Comparison of ENCODE assay signal across 1 cellular context in the genomic region with DNA sequence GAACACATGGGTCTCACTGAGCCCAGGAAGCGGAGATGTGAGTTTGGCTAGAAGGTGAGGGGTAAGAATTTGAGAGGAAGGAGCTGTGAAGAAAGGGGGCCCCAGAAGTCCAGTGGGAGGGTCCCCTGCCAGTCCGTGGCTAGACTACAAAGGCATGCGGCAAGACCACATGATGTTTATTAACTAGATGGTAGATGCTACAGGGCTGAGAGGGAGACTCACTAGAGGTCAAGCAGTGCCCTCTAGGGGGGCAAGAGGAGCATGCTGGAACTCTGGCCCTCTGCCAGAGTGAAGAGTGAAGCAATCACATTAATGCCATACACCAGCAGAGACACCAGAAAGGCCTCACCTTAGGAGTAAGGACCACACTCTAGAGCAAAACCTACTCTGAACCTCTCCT.
A peak's percentile ranks its signal among the peaks of the same experiment; 100 is the strongest.
TF ChIP-seq lines count a peak whose summit lies in the region.

No MANE protein-coding gene starts in this region.

TF ChIP-seq in K562, 482 proteins besides CTCF, POLR2A, EP300 and RAD21 (continued from another document and continues in another):
- TF ChIP-seq, protein P1, sequence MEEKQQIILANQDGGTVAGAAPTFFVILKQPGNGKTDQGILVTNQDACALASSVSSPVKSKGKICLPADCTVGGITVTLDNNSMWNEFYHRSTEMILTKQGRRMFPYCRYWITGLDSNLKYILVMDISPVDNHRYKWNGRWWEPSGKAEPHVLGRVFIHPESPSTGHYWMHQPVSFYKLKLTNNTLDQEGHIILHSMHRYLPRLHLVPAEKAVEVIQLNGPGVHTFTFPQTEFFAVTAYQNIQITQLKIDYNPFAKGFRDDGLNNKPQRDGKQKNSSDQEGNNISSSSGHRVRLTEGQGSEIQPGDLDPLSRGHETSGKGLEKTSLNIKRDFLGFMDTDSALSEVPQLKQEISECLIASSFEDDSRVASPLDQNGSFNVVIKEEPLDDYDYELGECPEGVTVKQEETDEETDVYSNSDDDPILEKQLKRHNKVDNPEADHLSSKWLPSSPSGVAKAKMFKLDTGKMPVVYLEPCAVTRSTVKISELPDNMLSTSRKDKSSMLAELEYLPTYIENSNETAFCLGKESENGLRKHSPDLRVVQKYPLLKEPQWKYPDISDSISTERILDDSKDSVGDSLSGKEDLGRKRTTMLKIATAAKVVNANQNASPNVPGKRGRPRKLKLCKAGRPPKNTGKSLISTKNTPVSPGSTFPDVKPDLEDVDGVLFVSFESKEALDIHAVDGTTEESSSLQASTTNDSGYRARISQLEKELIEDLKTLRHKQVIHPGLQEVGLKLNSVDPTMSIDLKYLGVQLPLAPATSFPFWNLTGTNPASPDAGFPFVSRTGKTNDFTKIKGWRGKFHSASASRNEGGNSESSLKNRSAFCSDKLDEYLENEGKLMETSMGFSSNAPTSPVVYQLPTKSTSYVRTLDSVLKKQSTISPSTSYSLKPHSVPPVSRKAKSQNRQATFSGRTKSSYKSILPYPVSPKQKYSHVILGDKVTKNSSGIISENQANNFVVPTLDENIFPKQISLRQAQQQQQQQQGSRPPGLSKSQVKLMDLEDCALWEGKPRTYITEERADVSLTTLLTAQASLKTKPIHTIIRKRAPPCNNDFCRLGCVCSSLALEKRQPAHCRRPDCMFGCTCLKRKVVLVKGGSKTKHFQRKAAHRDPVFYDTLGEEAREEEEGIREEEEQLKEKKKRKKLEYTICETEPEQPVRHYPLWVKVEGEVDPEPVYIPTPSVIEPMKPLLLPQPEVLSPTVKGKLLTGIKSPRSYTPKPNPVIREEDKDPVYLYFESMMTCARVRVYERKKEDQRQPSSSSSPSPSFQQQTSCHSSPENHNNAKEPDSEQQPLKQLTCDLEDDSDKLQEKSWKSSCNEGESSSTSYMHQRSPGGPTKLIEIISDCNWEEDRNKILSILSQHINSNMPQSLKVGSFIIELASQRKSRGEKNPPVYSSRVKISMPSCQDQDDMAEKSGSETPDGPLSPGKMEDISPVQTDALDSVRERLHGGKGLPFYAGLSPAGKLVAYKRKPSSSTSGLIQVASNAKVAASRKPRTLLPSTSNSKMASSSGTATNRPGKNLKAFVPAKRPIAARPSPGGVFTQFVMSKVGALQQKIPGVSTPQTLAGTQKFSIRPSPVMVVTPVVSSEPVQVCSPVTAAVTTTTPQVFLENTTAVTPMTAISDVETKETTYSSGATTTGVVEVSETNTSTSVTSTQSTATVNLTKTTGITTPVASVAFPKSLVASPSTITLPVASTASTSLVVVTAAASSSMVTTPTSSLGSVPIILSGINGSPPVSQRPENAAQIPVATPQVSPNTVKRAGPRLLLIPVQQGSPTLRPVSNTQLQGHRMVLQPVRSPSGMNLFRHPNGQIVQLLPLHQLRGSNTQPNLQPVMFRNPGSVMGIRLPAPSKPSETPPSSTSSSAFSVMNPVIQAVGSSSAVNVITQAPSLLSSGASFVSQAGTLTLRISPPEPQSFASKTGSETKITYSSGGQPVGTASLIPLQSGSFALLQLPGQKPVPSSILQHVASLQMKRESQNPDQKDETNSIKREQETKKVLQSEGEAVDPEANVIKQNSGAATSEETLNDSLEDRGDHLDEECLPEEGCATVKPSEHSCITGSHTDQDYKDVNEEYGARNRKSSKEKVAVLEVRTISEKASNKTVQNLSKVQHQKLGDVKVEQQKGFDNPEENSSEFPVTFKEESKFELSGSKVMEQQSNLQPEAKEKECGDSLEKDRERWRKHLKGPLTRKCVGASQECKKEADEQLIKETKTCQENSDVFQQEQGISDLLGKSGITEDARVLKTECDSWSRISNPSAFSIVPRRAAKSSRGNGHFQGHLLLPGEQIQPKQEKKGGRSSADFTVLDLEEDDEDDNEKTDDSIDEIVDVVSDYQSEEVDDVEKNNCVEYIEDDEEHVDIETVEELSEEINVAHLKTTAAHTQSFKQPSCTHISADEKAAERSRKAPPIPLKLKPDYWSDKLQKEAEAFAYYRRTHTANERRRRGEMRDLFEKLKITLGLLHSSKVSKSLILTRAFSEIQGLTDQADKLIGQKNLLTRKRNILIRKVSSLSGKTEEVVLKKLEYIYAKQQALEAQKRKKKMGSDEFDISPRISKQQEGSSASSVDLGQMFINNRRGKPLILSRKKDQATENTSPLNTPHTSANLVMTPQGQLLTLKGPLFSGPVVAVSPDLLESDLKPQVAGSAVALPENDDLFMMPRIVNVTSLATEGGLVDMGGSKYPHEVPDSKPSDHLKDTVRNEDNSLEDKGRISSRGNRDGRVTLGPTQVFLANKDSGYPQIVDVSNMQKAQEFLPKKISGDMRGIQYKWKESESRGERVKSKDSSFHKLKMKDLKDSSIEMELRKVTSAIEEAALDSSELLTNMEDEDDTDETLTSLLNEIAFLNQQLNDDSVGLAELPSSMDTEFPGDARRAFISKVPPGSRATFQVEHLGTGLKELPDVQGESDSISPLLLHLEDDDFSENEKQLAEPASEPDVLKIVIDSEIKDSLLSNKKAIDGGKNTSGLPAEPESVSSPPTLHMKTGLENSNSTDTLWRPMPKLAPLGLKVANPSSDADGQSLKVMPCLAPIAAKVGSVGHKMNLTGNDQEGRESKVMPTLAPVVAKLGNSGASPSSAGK (IDR thresholded peaks at IDR 0.05) = 0 out of 2 replicates have a peak, but pooled peaks have one; percentile 41
- TF ChIP-seq CBX5 (IDR thresholded peaks at IDR 0.05; ENCODE audit: borderline replicate concordance, low read depth) (no peak), DEAF1 (CRISPR knock-in tag; IDR thresholded peaks at IDR 0.05) (peak; percentile 54), MAFF (IDR thresholded peaks at IDR 0.05; ENCODE audit: low read length) (no peak), ZNF280A (IDR thresholded peaks at IDR 0.05; ENCODE audit: low read depth, partially characterized antibody) (no peak), ATF3 (IDR thresholded peaks at IDR 0.05) (0 out of 2 replicates have a peak, but pooled peaks have one; percentile 36), ATF3 (CRISPR knock-in tag; conservative IDR thresholded peaks at IDR 0.05) (no peak), ZC3H8 (IDR thresholded peaks at IDR 0.05) (no peak), RBM39 (optimal IDR thresholded peaks at IDR 0.05; ENCODE audit: low read depth, low read length) (peak; percentile 30), ZNF224 (CRISPR knock-in tag; IDR thresholded peaks at IDR 0.05) (no peak), SNRNP70 (optimal IDR thresholded peaks at IDR 0.05; ENCODE audit: low read depth, low read length) (no peak), HCFC1 (IDR thresholded peaks at IDR 0.05; ENCODE audit: low read depth, low read length) (no peak), MEIS2 (IDR thresholded peaks at IDR 0.05; ENCODE audit: partially characterized antibody) (peak; percentile 68), KHSRP (IDR thresholded peaks at IDR 0.05) (no peak), CEBPG (CRISPR knock-in tag; IDR thresholded peaks at IDR 0.05) (peak; percentile 93), CEBPG (tag; conservative IDR thresholded peaks at IDR 0.05 in 1 of 2, IDR thresholded peaks at IDR 0.05 in 1 of 2) (peak; percentile 87 to 93), ZNF140 (CRISPR knock-in tag; IDR thresholded peaks at IDR 0.05) (no peak), FOSL1 (tag; conservative IDR thresholded peaks at IDR 0.05) (no peak), KLF1 (tag; IDR thresholded peaks at IDR 0.05) (no peak), ELK1 (CRISPR knock-in tag; IDR thresholded peaks at IDR 0.05) (no peak), POLR2AphosphoS2 (IDR thresholded peaks at IDR 0.05; ENCODE audit: low read length) (no peak), ARID2 (IDR thresholded peaks at IDR 0.05) (0 out of 2 replicates have a peak, but pooled peaks have one; percentile 12), MAFG (tag; conservative IDR thresholded peaks at IDR 0.05) (no peak), JUN (IDR thresholded peaks at IDR 0.05; ENCODE audit: borderline replicate concordance, low read depth, low read length) (0 out of 2 replicates have a peak, but pooled peaks have one; percentile 9), JUN (CRISPR knock-in tag; IDR thresholded peaks at IDR 0.05; ENCODE audit: borderline replicate concordance) (no peak), CBX2 (IDR thresholded peaks at IDR 0.05; ENCODE audit: insufficient read depth, low read length, poor library complexity, severe bottlenecking) (no peak), CTCFL (IDR thresholded peaks at IDR 0.05; ENCODE audit: borderline replicate concordance, insufficient read depth, low read depth, low read length, poor library complexity, severe bottlenecking) (peak; percentile 43)
- TF ChIP-seq, protein P2, sequence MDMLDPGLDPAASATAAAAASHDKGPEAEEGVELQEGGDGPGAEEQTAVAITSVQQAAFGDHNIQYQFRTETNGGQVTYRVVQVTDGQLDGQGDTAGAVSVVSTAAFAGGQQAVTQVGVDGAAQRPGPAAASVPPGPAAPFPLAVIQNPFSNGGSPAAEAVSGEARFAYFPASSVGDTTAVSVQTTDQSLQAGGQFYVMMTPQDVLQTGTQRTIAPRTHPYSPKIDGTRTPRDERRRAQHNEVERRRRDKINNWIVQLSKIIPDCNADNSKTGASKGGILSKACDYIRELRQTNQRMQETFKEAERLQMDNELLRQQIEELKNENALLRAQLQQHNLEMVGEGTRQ (CRISPR knock-in tag; IDR thresholded peaks at IDR 0.05) = no peak
- TF ChIP-seq, protein P3, sequence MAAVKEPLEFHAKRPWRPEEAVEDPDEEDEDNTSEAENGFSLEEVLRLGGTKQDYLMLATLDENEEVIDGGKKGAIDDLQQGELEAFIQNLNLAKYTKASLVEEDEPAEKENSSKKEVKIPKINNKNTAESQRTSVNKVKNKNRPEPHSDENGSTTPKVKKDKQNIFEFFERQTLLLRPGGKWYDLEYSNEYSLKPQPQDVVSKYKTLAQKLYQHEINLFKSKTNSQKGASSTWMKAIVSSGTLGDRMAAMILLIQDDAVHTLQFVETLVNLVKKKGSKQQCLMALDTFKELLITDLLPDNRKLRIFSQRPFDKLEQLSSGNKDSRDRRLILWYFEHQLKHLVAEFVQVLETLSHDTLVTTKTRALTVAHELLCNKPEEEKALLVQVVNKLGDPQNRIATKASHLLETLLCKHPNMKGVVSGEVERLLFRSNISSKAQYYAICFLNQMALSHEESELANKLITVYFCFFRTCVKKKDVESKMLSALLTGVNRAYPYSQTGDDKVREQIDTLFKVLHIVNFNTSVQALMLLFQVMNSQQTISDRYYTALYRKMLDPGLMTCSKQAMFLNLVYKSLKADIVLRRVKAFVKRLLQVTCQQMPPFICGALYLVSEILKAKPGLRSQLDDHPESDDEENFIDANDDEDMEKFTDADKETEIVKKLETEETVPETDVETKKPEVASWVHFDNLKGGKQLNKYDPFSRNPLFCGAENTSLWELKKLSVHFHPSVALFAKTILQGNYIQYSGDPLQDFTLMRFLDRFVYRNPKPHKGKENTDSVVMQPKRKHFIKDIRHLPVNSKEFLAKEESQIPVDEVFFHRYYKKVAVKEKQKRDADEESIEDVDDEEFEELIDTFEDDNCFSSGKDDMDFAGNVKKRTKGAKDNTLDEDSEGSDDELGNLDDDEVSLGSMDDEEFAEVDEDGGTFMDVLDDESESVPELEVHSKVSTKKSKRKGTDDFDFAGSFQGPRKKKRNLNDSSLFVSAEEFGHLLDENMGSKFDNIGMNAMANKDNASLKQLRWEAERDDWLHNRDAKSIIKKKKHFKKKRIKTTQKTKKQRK (IDR thresholded peaks at IDR 0.05; ENCODE audit: borderline replicate concordance, low read depth, low read length) = no peak
